9 cellular contexts compared by ENCODE assay signal in the genomic region with DNA sequence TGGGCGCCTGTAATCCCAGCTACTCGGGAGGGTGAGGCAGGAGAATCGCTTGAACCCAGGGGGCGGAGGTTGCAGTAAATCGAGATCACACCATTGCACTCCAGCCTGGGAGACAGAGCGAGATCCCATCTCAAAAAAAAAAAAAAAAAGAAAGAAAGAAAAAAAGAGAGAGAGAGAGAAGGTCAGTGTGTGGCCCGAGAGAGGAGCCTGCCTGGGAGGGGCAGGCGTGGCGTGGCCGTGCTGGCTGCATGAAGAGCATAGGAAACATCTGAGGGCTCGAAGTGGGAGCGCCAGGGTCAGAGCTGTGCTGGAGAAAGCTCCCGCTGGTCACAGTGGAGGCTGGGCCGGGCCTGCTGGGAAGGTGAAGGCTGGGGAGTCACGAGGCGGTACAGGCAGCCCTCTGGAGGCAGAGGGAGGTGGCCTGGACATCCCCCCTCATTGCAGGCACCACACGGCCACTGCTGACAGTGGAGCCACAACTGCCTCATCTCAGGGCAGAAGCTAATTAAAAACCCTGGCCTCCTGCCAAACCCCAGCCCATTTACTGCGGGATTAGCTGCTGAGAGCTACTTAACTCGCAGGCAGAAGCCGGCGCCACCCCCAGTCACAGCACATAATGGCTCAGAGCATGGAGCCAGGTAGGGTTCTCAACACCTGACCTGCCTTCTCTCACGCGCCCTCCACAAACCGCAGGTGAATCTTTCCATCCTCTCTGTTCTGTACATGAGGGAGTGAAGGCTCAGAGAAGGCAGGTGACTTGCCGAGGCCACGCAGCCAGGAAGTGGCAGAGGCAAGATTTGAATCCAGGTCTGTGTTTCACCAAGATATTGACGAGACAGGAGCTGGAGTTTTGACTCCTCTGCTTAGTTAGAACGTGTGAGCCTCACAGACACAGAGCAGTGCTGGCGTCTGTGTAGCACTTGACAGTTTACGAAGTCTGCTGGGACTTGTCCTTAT. TPM values are rescaled to one million over a fixed set of nuclear protein-coding genes. Genes with fewer than 3 reads are reported as not detected.
DNase-seq lines count a peak whose midpoint lies in the region; ATAC-seq, FAIRE-seq and TF ChIP-seq lines count a peak whose summit lies in the region.
"Had no signal": no experiment of that assay in that cellular context is flagged by ENCODE, and none has a peak within 500 bp of the region (broad histone marks: within the 10 kb centered on the region; RNA-seq: fewer than 3 reads in every experiment).

No MANE protein-coding gene starts in this region.

- CTCF ChIA-PET in HEK293T (lab: Yijun Ruan, JAX) = interaction anchor here (0.6 to 1.4 kb wide), 4 partner anchors 15 to 230 kb away, joined by 3 to 6 read pairs (median 4); no protein-coding TSS in a partner anchor

- TF ChIP-seq CTCF in astrocyte of the spinal cord (IDR thresholded peaks at IDR 0.05; ENCODE audit: low read depth, low read length) = no peak
- no peak for TF ChIP-seq CTCF in pancreas (IDR thresholded peaks at IDR 0.05)

- 70 to 75% methylated on average over 30 of the region's 30 CpGs for WGBS in pancreas, 2 donors

- no peak overlapping the region for H3K27ac ChIP-seq in pancreas

- intact Hi-C loops in pancreas (cut with DNase I) = no loop called here

- DNase-seq in HEK293T (ENCODE audit: extremely low spot score) (peak; percentile 53), NCI-H2171 (lab: John Stamatoyannopoulos, UW) (peak; percentile 92), astrocyte of the spinal cord (ENCODE audit: low read depth, low spot score) (peak; percentile 10), pancreas (peak in 2 of 6 donors; percentile 15 to 54), amniotic stem cell (lab: John Stamatoyannopoulos, UW) (no peak)

- POLR2A ChIA-PET in HEK293T (lab: Yijun Ruan, JAX) = interaction anchor here (1.9 kb wide), 1 partner anchor 30 kb away, joined by 8 read pairs; no protein-coding TSS in a partner anchor

- no peaks in the 10 kb centered on the region for H3K4me1 ChIP-seq in pancreas

- FAIRE-seq in pancreas (lab: Jason Lieb, UNC) = no peak

- in situ Hi-C loops in astrocyte of the spinal cord (cut with HindIII; ENCODE audit: low sequenced_read_pairs) = no loop called here

- H3K27me3 ChIP-seq in pancreas = no peaks in the 10 kb centered on the region

- H3K4me3 ChIP-seq in astrocyte of the spinal cord (ENCODE audit: low read depth, low read length) (no peak overlapping the region), pancreas (no peak overlapping the region)

- no peaks in the 10 kb centered on the region for H3K9me3 ChIP-seq in pancreas

- ATAC-seq in pancreas (peak in 3 of 4 donors; percentile 16 to 65 (median 50)), HG02884 (IDR thresholded peaks at IDR 0.05; ENCODE audit: unreplicated experiment) (no peak), HG03175 (IDR thresholded peaks at IDR 0.05; ENCODE audit: unreplicated experiment) (no peak), GM21825 (IDR thresholded peaks at IDR 0.05; ENCODE audit: unreplicated experiment) (no peak)

- H3K36me3 ChIP-seq in pancreas = no peaks in the 10 kb centered on the region

TF ChIP-seq in HEK293T, 16 proteins besides CTCF, POLR2A, EP300 and RAD21:
- peak; percentile 82 for TF ChIP-seq ZNF384 (IDR thresholded peaks at IDR 0.05)
- no peak for TF ChIP-seq SP1 (IDR thresholded peaks at IDR 0.05)
- no peak for TF ChIP-seq ARNT (IDR thresholded peaks at IDR 0.05)

RNA-seq across cellular contexts. Expression of a gene that starts 32.6 kb away (rescaled TPM):
- 1 to 10 TPM in 3 of 6 donors, under 1 TPM in 3; 0.20 to 4.4 (median 0.97) TPM for total RNA-seq in pancreas
- polyA plus RNA-seq in pancreas = under 1 TPM; 0.45 to 0.61 TPM
- total RNA-seq: glomerular endothelial cell had no signal

Comparison
In these comparisons a context has a peak if more than half of its experiments do, and no peak if none do; other contexts are left out.
1. ATAC-seq: peak in pancreas (3 of 4); none in HG02884 (single experiment), HG03175 (single experiment) and GM21825 (single experiment).